Comparison of ENCODE assay signal across 1 cellular context in genomic region chr17:57517216-57517518, GRCh38.
TF ChIP-seq lines count a peak whose summit lies in the region.

No MANE protein-coding gene starts in this region.

TF ChIP-seq in IMR-90, 13 proteins besides CTCF, POLR2A, EP300 and RAD21:
- TF ChIP-seq RFX5 (IDR thresholded peaks at IDR 0.05; ENCODE audit: low read depth, low read length) (no peak), MAZ (IDR thresholded peaks at IDR 0.05; ENCODE audit: borderline replicate concordance, low read depth, low read length) (no peak), CHD1 (IDR thresholded peaks at IDR 0.05; ENCODE audit: low read depth, low read length) (no peak), FOS (IDR thresholded peaks at IDR 0.05; ENCODE audit: low read depth, low read length) (no peak), RCOR1 (IDR thresholded peaks at IDR 0.05; ENCODE audit: insufficient replicate concordance, low read length) (no peak), BHLHE40 (IDR thresholded peaks at IDR 0.05; ENCODE audit: low read depth, low read length) (no peak), SMC3 (IDR thresholded peaks at IDR 0.05; ENCODE audit: low read depth, low read length) (no peak), MXI1 (IDR thresholded peaks at IDR 0.05; ENCODE audit: borderline replicate concordance, low read depth, low read length) (no peak), CEBPB (IDR thresholded peaks at IDR 0.05; ENCODE audit: low read depth, low read length) (no peak), ELK1 (IDR thresholded peaks at IDR 0.05; ENCODE audit: borderline replicate concordance, low read depth, low read length) (no peak), NFE2L2 (IDR thresholded peaks at IDR 0.05; ENCODE audit: low read depth, low read length) (no peak), MAFK (IDR thresholded peaks at IDR 0.05; ENCODE audit: low read depth, low read length) (no peak)
- TF ChIP-seq, protein P1, sequence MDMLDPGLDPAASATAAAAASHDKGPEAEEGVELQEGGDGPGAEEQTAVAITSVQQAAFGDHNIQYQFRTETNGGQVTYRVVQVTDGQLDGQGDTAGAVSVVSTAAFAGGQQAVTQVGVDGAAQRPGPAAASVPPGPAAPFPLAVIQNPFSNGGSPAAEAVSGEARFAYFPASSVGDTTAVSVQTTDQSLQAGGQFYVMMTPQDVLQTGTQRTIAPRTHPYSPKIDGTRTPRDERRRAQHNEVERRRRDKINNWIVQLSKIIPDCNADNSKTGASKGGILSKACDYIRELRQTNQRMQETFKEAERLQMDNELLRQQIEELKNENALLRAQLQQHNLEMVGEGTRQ (IDR thresholded peaks at IDR 0.05; ENCODE audit: low read depth, low read length) = no peak
